9 cellular contexts compared by ENCODE assay signal in genomic region chr16:35431829-35432663, GRCh38.
DNase-seq lines count a peak whose midpoint lies in the region; ATAC-seq and TF ChIP-seq lines count a peak whose summit lies in the region.
"Had no signal": no experiment of that assay in that cellular context is flagged by ENCODE, and none has a peak within 500 bp of the region (broad histone marks: within the 10 kb centered on the region; RNA-seq: fewer than 3 reads in every experiment).

No MANE protein-coding gene starts in this region.

- no peak overlapping the region for H3K27ac Mint-ChIP-seq in activated naive CD8-positive, alpha-beta T cell treated with anti-CD3 and anti-CD28 coated beads, Interleukin-2, amount 50 U/mL, for 24 hours

- TF ChIP-seq POLR2A in prostate gland (IDR thresholded peaks at IDR 0.05), result no peak

- H3K4me1 Mint-ChIP-seq in activated naive CD8-positive, alpha-beta T cell treated with anti-CD3 and anti-CD28 coated beads, Interleukin-2, amount 50 U/mL, for 24 hours, result no peaks in the 10 kb centered on the region

- H3K4me3 Mint-ChIP-seq in activated naive CD8-positive, alpha-beta T cell treated with anti-CD3 and anti-CD28 coated beads, Interleukin-2, amount 50 U/mL, for 24 hours, result no peak overlapping the region

- no peaks in the 10 kb centered on the region for H3K9me3 ChIP-seq in prostate gland

- no peaks in the 10 kb centered on the region for H3K27me3 Mint-ChIP-seq in activated naive CD8-positive, alpha-beta T cell treated with anti-CD3 and anti-CD28 coated beads, Interleukin-2, amount 50 U/mL, for 24 hours

- peaks cover 16% of the 10 kb centered on the region for H3K9me3 Mint-ChIP-seq in activated naive CD8-positive, alpha-beta T cell treated with anti-CD3 and anti-CD28 coated beads, Interleukin-2, amount 50 U/mL, for 24 hours

- intact Hi-C loops in prostate gland (cut with DNase I), result no loop called here

- no peaks in the 10 kb centered on the region for H3K27me3 ChIP-seq in prostate gland (replicated peaks; ENCODE audit: insufficient read depth)

- no peak overlapping the region for H3K4me3 ChIP-seq in prostate gland

- no peaks in the 10 kb centered on the region for H3K36me3 ChIP-seq in prostate gland

- WGBS in prostate gland, result 4% methylated on average over 4 of the region's 4 CpGs

- peak in 2 of 4 experiments; percentile 50 to 66 for TF ChIP-seq CTCF in prostate gland (IDR thresholded peaks at IDR 0.05)

- no peaks in the 10 kb centered on the region for H3K4me1 ChIP-seq in prostate gland (replicated peaks)

- peak; percentile 29 to 41 for DNase-seq in NCI-H2081 (lab: John Stamatoyannopoulos, UW)
- no peak for DNase-seq in NCI-H2081 treated with DMSO at 0.1 percent for 48 hours (lab: John Stamatoyannopoulos, UW)
- peak; percentile 19 for DNase-seq in activated naive CD8-positive, alpha-beta T cell treated with anti-CD3 and anti-CD28 coated beads, Interleukin-2, amount 50 U/mL, for 24 hours
- DNase-seq in midbrain (lab: John Stamatoyannopoulos, UW), result peak; percentile 0
- DNase-seq in prostate gland (ENCODE audit: low spot score), result no peak
- no peak for DNase-seq in foreskin melanocyte
- DNase-seq: T-helper 9 cell had no signal

- H3K27ac ChIP-seq in prostate gland, result no peak overlapping the region

- no peaks in the 10 kb centered on the region for H3K36me3 Mint-ChIP-seq in activated naive CD8-positive, alpha-beta T cell treated with anti-CD3 and anti-CD28 coated beads, Interleukin-2, amount 50 U/mL, for 24 hours (ENCODE audit: low read depth)

- ATAC-seq in HG02759 (IDR thresholded peaks at IDR 0.05; ENCODE audit: unreplicated experiment), result peak; percentile 62
- ATAC-seq in activated naive CD8-positive, alpha-beta T cell treated with anti-CD3 and anti-CD28 coated beads, Interleukin-2, amount 50 U/mL, for 24 hours, result no peak
- no peak for ATAC-seq in GM21526 (IDR thresholded peaks at IDR 0.05; ENCODE audit: low FRiP score, unreplicated experiment)

Comparison
In these comparisons a context has a peak if more than half of its experiments do, and no peak if none do; other contexts are left out.
1. DNase-seq: peak in NCI-H2081 (2 of 2), activated naive CD8-positive, alpha-beta T cell treated with anti-CD3 and anti-CD28 coated beads, Interleukin-2, amount 50 U/mL, for 24 hours (single experiment) and midbrain (single experiment); none in NCI-H2081 treated with DMSO at 0.1 percent for 48 hours (single experiment), prostate gland (single experiment) and foreskin melanocyte (single experiment).